In genomic region chr14:67240168-67240932, GRCh38 we compare ENCODE assay signal across 1 cellular context.
TF ChIP-seq lines count a peak whose summit lies in the region.

No MANE protein-coding gene starts in this region.

TF ChIP-seq in HEK293, 187 proteins besides CTCF, POLR2A, EP300 and RAD21 (continued from another document):
- peak; percentile 54; the same call in 1 of the 2 replicates for TF ChIP-seq HIC1 (tag by site-specific recombination; IDR thresholded peaks at IDR 0.05)
- no peak for TF ChIP-seq ZNF221 (tag by site-specific recombination; IDR thresholded peaks at IDR 0.05; ENCODE audit: borderline replicate concordance)
- no peak for TF ChIP-seq ZNF184 (tag by site-specific recombination; IDR thresholded peaks at IDR 0.05)
- TF ChIP-seq SETDB1 (IDR thresholded peaks at IDR 0.05; ENCODE audit: insufficient read length, low read length), result no peak
- no peak for TF ChIP-seq ZNF654 (tag by site-specific recombination; IDR thresholded peaks at IDR 0.05; ENCODE audit: low read depth)
- no peak for TF ChIP-seq KLF16 (tag by site-specific recombination; IDR thresholded peaks at IDR 0.05)
- no peak for TF ChIP-seq ZNF175 (tag by site-specific recombination; IDR thresholded peaks at IDR 0.05)
- no peak for TF ChIP-seq ZNF621 (tag by site-specific recombination; IDR thresholded peaks at IDR 0.05)
- peak; percentile 88 for TF ChIP-seq ZBTB11 (tag by site-specific recombination; conservative IDR thresholded peaks at IDR 0.05; ENCODE audit: low read depth)
- no peak; the same call in 1 of the 2 replicates for TF ChIP-seq KLF8 (tag by site-specific recombination; IDR thresholded peaks at IDR 0.05)
- peak; percentile 35; the same call in 1 of the 2 replicates for TF ChIP-seq ZNF394 (tag by site-specific recombination; IDR thresholded peaks at IDR 0.05; ENCODE audit: borderline replicate concordance)
- no peak for TF ChIP-seq SCRT1 (tag by site-specific recombination; IDR thresholded peaks at IDR 0.05; ENCODE audit: borderline replicate concordance)
- no peak for TF ChIP-seq ZIC2 (tag by site-specific recombination; IDR thresholded peaks at IDR 0.05)
- TF ChIP-seq ZNF645 (tag by site-specific recombination; IDR thresholded peaks at IDR 0.05), result no peak
- TF ChIP-seq ZNF785 (tag by site-specific recombination; IDR thresholded peaks at IDR 0.05), result no peak
- no peak for TF ChIP-seq ZNF426 (tag by site-specific recombination; IDR thresholded peaks at IDR 0.05)
- no peak for TF ChIP-seq GLI4 (tag by site-specific recombination; IDR thresholded peaks at IDR 0.05)
- no peak for TF ChIP-seq ZNF555 (tag by site-specific recombination; conservative IDR thresholded peaks at IDR 0.05)
- TF ChIP-seq YY2 (tag by site-specific recombination; IDR thresholded peaks at IDR 0.05), result no peak
- TF ChIP-seq ZNF704 (tag by site-specific recombination; IDR thresholded peaks at IDR 0.05), result no peak
